14 cellular contexts compared by ENCODE assay signal in the genomic region with DNA sequence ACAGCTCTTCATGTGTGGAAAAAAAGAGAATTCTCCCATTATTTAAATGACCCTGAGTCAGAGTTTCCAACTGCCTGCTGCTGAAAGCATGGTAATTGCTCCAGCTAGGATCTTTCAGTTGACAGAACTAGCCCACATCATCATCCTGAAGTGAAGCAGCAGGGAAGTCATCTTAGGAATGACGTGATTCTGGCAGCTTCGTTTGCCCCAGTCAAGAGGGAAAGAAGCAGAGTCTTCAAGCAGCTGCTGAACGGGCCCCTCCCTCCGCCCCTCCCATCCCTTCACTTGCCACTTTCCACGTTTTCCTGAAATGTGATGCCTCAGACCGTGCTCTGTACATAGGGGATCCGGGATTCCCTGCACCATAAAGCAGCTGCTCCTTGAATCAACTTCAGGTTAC.
DNase-seq lines count a peak whose midpoint lies in the region; ATAC-seq and TF ChIP-seq lines count a peak whose summit lies in the region.
"Had no signal": no experiment of that assay in that cellular context is flagged by ENCODE, and none has a peak within 500 bp of the region (broad histone marks: within the 10 kb centered on the region; RNA-seq: fewer than 3 reads in every experiment).

No MANE protein-coding gene starts in this region.

- DNase-seq in GM23248 (peak; percentile 94), SK-N-DZ (ENCODE audit: low spot score) (peak; percentile 59), heart right ventricle (peak; percentile 18 to 69), putamen (ENCODE audit: low spot score) (peak; percentile 73), GM13976 (ENCODE audit: low spot score) (no peak), Karpas-422 (no peak)
- DNase-seq: amygdala; DMS53; NCI-H774; stimulated activated CD4-positive, alpha-beta T cell treated with anti-CD3 and anti-CD28 coated beads, Interleukin-15, amount 100 ng/mL, for 24 hours; T-cell had no signal

- H3K27me3 ChIP-seq in GM23248 (replicated peaks; ENCODE audit: insufficient read depth): no peaks in the 10 kb centered on the region
- H3K27me3 ChIP-seq in heart right ventricle: peaks cover 0 to 8% (median 0%) of the 10 kb centered on the region in 7 donors
- no peaks in the 10 kb centered on the region for H3K27me3 ChIP-seq in Karpas-422 (ENCODE audit: low read length)

- H3K4me2 ChIP-seq in GM23248 (ENCODE audit: unreplicated experiment) (peak overlapping the region; percentile 23), Karpas-422 (ENCODE audit: low read depth, low read length, poor library complexity, severe bottlenecking) (no peak overlapping the region)

- H4K20me1 ChIP-seq in GM23248 (ENCODE audit: insufficient read depth) (no peaks in the 10 kb centered on the region), Karpas-422 (ENCODE audit: insufficient read depth, low read depth, low read length) (no peaks in the 10 kb centered on the region)

- H3K9ac ChIP-seq in GM23248 (no peak overlapping the region), Karpas-422 (ENCODE audit: low read length) (no peak overlapping the region)

- H3F3A ChIP-seq in GM23248 (ENCODE audit: insufficient read depth): peaks cover 20% of the 10 kb centered on the region

- no peak overlapping the region for H2AFZ ChIP-seq in GM23248
- no peak overlapping the region for H2AFZ ChIP-seq in Karpas-422 (ENCODE audit: low read length)

- in situ Hi-C loops in GM23248 (cut with MboI): no loop called here
- in situ Hi-C loops in GM13976 (cut with MboI; ENCODE audit: low sequenced_read_pairs, unreplicated experiment): no loop called here

- intact Hi-C loops in heart right ventricle (cut with DNase I): no loop called here

- no peaks in the 10 kb centered on the region for H3K79me2 ChIP-seq in GM23248 (ENCODE audit: insufficient read depth)
- no peaks in the 10 kb centered on the region for H3K79me2 ChIP-seq in Karpas-422 (ENCODE audit: low read length)

- TF ChIP-seq CTCF in heart right ventricle (IDR thresholded peaks at IDR 0.05): no peak
- TF ChIP-seq CTCF in GM13976 (IDR thresholded peaks at IDR 0.05; ENCODE audit: borderline replicate concordance, control extremely low read depth, extremely low read depth, insufficient read depth, missing control alignments): no peak

- H3K27ac ChIP-seq in GM23248 (no peak overlapping the region), heart right ventricle (peak overlapping the region in 3 of 10 donors; percentile 0 to 63 (median 3)), Karpas-422 (ENCODE audit: low read length) (no peak overlapping the region)

- no peaks in the 10 kb centered on the region for H3K36me3 ChIP-seq in GM23248 (ENCODE audit: low read depth)
- H3K36me3 ChIP-seq in heart right ventricle: no peaks in the 10 kb centered on the region
- no peaks in the 10 kb centered on the region for H3K36me3 ChIP-seq in Karpas-422 (ENCODE audit: insufficient read depth, low read length)

- ATAC-seq in heart right ventricle (peak in 7 of 8 donors; percentile 46 to 87 (median 79)), HG02610 (IDR thresholded peaks at IDR 0.05; ENCODE audit: unreplicated experiment) (no peak), HG03442 (IDR thresholded peaks at IDR 0.05; ENCODE audit: unreplicated experiment) (no peak)
- ATAC-seq: stimulated activated memory B cell treated with anti-CD40 and anti-IgM and Interleukin-4, amounts not matched to agents 10 μg/mL and 1 μg/mL and 100 μg/mL, for 72 hours; T-cell had no signal

- H3K9me2 ChIP-seq in GM23248 (ENCODE audit: insufficient read depth) (no peaks in the 10 kb centered on the region), Karpas-422 (replicated peaks; ENCODE audit: insufficient read depth, low read length) (no peaks in the 10 kb centered on the region)

- no peak overlapping the region for H3K4me3 ChIP-seq in GM23248
- H3K4me3 ChIP-seq in heart right ventricle: no peak overlapping the region
- H3K4me3 ChIP-seq in Karpas-422 (ENCODE audit: low read length): no peak overlapping the region

- no peaks in the 10 kb centered on the region for H3K9me3 ChIP-seq in GM23248 (ENCODE audit: low read depth)
- peaks cover 0 to 8% (median 0%) of the 10 kb centered on the region in 11 donors for H3K9me3 ChIP-seq in heart right ventricle
- no peaks in the 10 kb centered on the region for H3K9me3 ChIP-seq in Karpas-422 (ENCODE audit: low read length)

- 11 to 14% methylated on average over 7 of the region's 7 CpGs for WGBS in GM23248 (ENCODE audit: low coverage in 1 of 2, low lambda C conversion rate in 2 of 2, missing lambda C conversion rate in 2 of 2), 2 experiments
- WGBS in heart right ventricle, 2 donors: 9 to 17% methylated on average over 7 of the region's 7 CpGs

- H3K4me1 ChIP-seq in GM23248 (ENCODE audit: insufficient read depth) (peaks cover 32% of the 10 kb centered on the region), heart right ventricle (peaks cover 0 to 9% (median 0%) of the 10 kb centered on the region in 9 donors), Karpas-422 (ENCODE audit: low read length) (no peaks in the 10 kb centered on the region)

Comparison
In these comparisons a context has a peak if more than half of its experiments do, and no peak if none do; other contexts are left out.
1. DNase-seq: peak in GM23248 (single experiment), SK-N-DZ (single experiment), heart right ventricle (2 of 2) and putamen (single experiment); none in GM13976 (single experiment) and Karpas-422 (single experiment).
2. ATAC-seq: peak in heart right ventricle (7 of 8); none in HG02610 (single experiment) and HG03442 (single experiment).